ENCODE assay signal across 8 cellular contexts in genomic region chr3:18556503-18556902, GRCh38.
DNase-seq lines count a peak whose midpoint lies in the region; ATAC-seq and TF ChIP-seq lines count a peak whose summit lies in the region.

No MANE protein-coding gene starts in this region.

- no peak overlapping the region for H3K4me3 Mint-ChIP-seq in activated CD4-positive, alpha-beta T cell treated with anti-CD3 and anti-CD28 coated beads, Interleukin-2, amount 10 ng/mL, durations not matched to agents 7 days and 5 days
- H3K4me3 Mint-ChIP-seq in natural killer cell: no peak overlapping the region

- peaks cover 8% of the 10 kb centered on the region for H3K9me3 Mint-ChIP-seq in activated CD4-positive, alpha-beta T cell treated with anti-CD3 and anti-CD28 coated beads, Interleukin-2, amount 10 ng/mL, durations not matched to agents 7 days and 5 days
- H3K9me3 Mint-ChIP-seq in natural killer cell: peaks cover 0 to 2% of the 10 kb centered on the region in 2 donors

- peak overlapping the region; percentile 72 for H3K27ac Mint-ChIP-seq in activated CD4-positive, alpha-beta T cell treated with anti-CD3 and anti-CD28 coated beads, Interleukin-2, amount 10 ng/mL, durations not matched to agents 7 days and 5 days
- H3K27ac Mint-ChIP-seq in natural killer cell: peak overlapping the region; percentile 20 to 72

- intact Hi-C loops in natural killer cell (cut with micrococcal nuclease): loop anchor here (2.0 to 5.0 kb wide), 4 partner anchors 30 to 186 kb away; no protein-coding TSS in a partner anchor

- H3K36me3 Mint-ChIP-seq in activated CD4-positive, alpha-beta T cell treated with anti-CD3 and anti-CD28 coated beads, Interleukin-2, amount 10 ng/mL, durations not matched to agents 7 days and 5 days (ENCODE audit: low read depth): peaks cover 17% of the 10 kb centered on the region
- H3K36me3 Mint-ChIP-seq in natural killer cell: no peaks in the 10 kb centered on the region

- CTCF ChIA-PET in activated CD4-positive, alpha-beta T cell treated with anti-CD3 and anti-CD28 coated beads, Interleukin-2, amount 10 ng/mL, durations not matched to agents 7 days and 5 days (lab: Charles Lee): interaction anchor here (0.7 to 1.9 kb wide), 9 partner anchors 49 to 201 kb away, joined by 3 to 6 read pairs (median 4); no protein-coding TSS in a partner anchor

- H3K27me3 Mint-ChIP-seq in activated CD4-positive, alpha-beta T cell treated with anti-CD3 and anti-CD28 coated beads, Interleukin-2, amount 10 ng/mL, durations not matched to agents 7 days and 5 days: no peaks in the 10 kb centered on the region
- H3K27me3 Mint-ChIP-seq in natural killer cell (ENCODE audit: low read depth in 2 of 2): no peaks in the 10 kb centered on the region

- DNase-seq in activated CD4-positive, alpha-beta T cell treated with anti-CD3 and anti-CD28 coated beads, Interleukin-2, amount 10 ng/mL, durations not matched to agents 7 days and 5 days: peak; percentile 68
- DNase-seq in natural killer cell (peak; percentile 34), retina (no peak), pons (ENCODE audit: low spot score) (no peak), EL (no peak)

- TF ChIP-seq CTCF in natural killer cell (IDR thresholded peaks at IDR 0.05): no peak

- POLR2A ChIA-PET in activated CD4-positive, alpha-beta T cell treated with anti-CD3 and anti-CD28 coated beads, Interleukin-2, amount 10 ng/mL, durations not matched to agents 7 days and 5 days (lab: Charles Lee): interaction anchor here (0.6 kb wide), 1 partner anchor 158 kb away, joined by 3 read pairs; no protein-coding TSS in a partner anchor

- ATAC-seq in GM18870 (IDR thresholded peaks at IDR 0.05; ENCODE audit: unreplicated experiment) (peak; percentile 81), HG03060 (IDR thresholded peaks at IDR 0.05; ENCODE audit: low read depth, unreplicated experiment) (peak; percentile 96), natural killer cell (peak; percentile 92 to 93 (median 92)), HG03135 (IDR thresholded peaks at IDR 0.05; ENCODE audit: unreplicated experiment) (no peak)

- H3K4me1 Mint-ChIP-seq in activated CD4-positive, alpha-beta T cell treated with anti-CD3 and anti-CD28 coated beads, Interleukin-2, amount 10 ng/mL, durations not matched to agents 7 days and 5 days: peaks cover 49% of the 10 kb centered on the region
- peaks cover 33% of the 10 kb centered on the region in 2 donors for H3K4me1 Mint-ChIP-seq in natural killer cell

Comparison
In these comparisons a context has a peak if more than half of its experiments do, and no peak if none do; other contexts are left out.
1. DNase-seq: peak in activated CD4-positive, alpha-beta T cell treated with anti-CD3 and anti-CD28 coated beads, Interleukin-2, amount 10 ng/mL, durations not matched to agents 7 days and 5 days (single experiment) and natural killer cell (single experiment); none in retina (single experiment), pons (single experiment) and EL (single experiment).